Comparison of ENCODE assay signal across 1 cellular context in genomic region chr22:31089101-31090100, GRCh38.
TF ChIP-seq lines count a peak whose summit lies in the region.

No MANE protein-coding gene starts in this region.

TF ChIP-seq in H1, 55 proteins besides CTCF, POLR2A, EP300 and RAD21:
- TF ChIP-seq ZNF274 (IDR thresholded peaks at IDR 0.05; ENCODE audit: borderline replicate concordance, extremely low read depth, low read length) (no peak), RXRA (IDR thresholded peaks at IDR 0.05; ENCODE audit: insufficient read depth, low read depth, low read length) (0 out of 2 replicates have a peak, but pooled peaks have one; percentile 66), SIN3A (conservative IDR thresholded peaks at IDR 0.05 in 1 of 2, IDR thresholded peaks at IDR 0.05 in 1 of 2; ENCODE audit: low read depth in 1 of 2, low read length in 2 of 2) (0 out of 4 replicates have a peak, but pooled peaks of 1 of the 2 experiments have one; percentile 34), POLR2AphosphoS5 (IDR thresholded peaks at IDR 0.05; ENCODE audit: low read depth, low read length) (no peak), KDM5A (IDR thresholded peaks at IDR 0.05; ENCODE audit: low read length) (no peak), CEBPB (IDR thresholded peaks at IDR 0.05; ENCODE audit: low read depth, low read length) (no peak), NANOG (IDR thresholded peaks at IDR 0.05; ENCODE audit: insufficient read depth, low read depth, low read length, poor library complexity, severe bottlenecking) (no peak), BACH1 (IDR thresholded peaks at IDR 0.05; ENCODE audit: low read length) (peak; percentile 81), HDAC2 (IDR thresholded peaks at IDR 0.05; ENCODE audit: borderline replicate concordance in 1 of 2, low read depth in 2 of 2, low read length in 2 of 2) (peak in 1 of 2 experiments; percentile 39; a peak in 1 of 4 replicates)
